In the genomic region with DNA sequence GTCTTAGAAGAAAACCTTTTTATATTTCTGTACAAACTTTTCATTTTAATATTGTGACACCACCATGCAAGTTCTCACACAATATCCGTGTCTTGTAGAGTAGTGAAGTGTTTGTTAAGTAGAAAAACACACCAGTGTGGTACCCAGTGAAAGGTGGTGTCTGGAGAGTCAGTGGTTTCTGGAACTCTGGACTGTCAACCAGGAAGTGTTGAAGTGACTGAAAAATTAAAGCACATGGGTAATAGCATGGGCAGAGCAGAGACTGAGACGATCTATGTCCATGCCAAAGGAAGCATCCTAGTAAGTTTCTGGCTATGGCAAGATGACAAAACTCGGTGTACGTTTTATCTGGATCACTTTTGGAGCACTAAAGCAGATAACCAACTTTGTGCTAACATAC, we compare ENCODE assay signal across 1 cellular context.
TF ChIP-seq lines count a peak whose summit lies in the region.

No MANE protein-coding gene starts in this region.

TF ChIP-seq in K562, 482 proteins besides CTCF, POLR2A, EP300 and RAD21:
- TF ChIP-seq NBN (IDR thresholded peaks at IDR 0.05; ENCODE audit: low read depth) (no peak), POLR2B (IDR thresholded peaks at IDR 0.05; ENCODE audit: low read depth, partially characterized antibody) (peak; percentile 41)
